In the genomic region with DNA sequence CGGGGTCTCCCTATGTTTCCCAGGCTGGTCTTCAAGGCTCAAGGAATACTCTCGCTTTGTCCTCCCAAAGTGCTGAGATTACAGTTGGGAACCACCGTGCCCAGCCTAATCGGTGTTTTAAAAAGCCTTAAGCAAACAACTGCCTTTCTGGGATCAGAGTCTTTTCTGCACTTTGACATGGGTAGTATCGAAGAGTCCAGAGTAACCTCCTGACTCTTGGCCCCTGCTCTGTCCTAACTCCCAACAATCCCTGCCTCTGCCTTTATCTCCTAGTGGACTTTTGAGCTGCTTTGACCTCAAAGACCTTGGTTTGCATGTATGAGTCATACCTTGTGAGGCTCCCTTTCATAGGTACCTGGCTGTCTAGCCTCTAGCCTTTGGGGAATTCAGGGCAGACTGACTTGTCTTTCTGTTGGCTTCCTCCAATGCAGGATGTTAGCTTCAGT, we compare ENCODE assay signal across 8 cellular contexts. TPM values are rescaled to one million over a fixed set of nuclear protein-coding genes. Genes with fewer than 3 reads are reported as not detected.
DNase-seq lines count a peak whose midpoint lies in the region; ATAC-seq and TF ChIP-seq lines count a peak whose summit lies in the region.

No MANE protein-coding gene starts in this region.

- H3K27me3 ChIP-seq in body of pancreas (no peaks in the 10 kb centered on the region), subcutaneous abdominal adipose tissue (ENCODE audit: control insufficient read depth in 5 of 5, insufficient read depth in 4 of 5, low read length in 5 of 5) (no peaks in the 10 kb centered on the region)

- H3K36me3 ChIP-seq in body of pancreas (replicated peaks in 1 of 2; ENCODE audit: insufficient read depth in 1 of 2, low read depth in 2 of 2) (no peaks in the 10 kb centered on the region), subcutaneous abdominal adipose tissue (ENCODE audit: control insufficient read depth in 5 of 5, insufficient read depth in 5 of 5, low read length in 5 of 5) (peaks cover 0 to 2% (median 0%) of the 10 kb centered on the region in 5 donors)

- H3K4me3 ChIP-seq in body of pancreas (no peak overlapping the region), subcutaneous abdominal adipose tissue (ENCODE audit: low read depth in 1 of 5, low read length in 5 of 5) (no peak overlapping the region)

- intact Hi-C loops in body of pancreas (cut with DNase I) = no loop called here

- TF ChIP-seq CTCF in body of pancreas (IDR thresholded peaks at IDR 0.05) = no peak

- ATAC-seq in HG03135 (IDR thresholded peaks at IDR 0.05; ENCODE audit: unreplicated experiment) = peak; percentile 44
- peak; percentile 73 for ATAC-seq in body of pancreas
- no peak for ATAC-seq in HG02852 (IDR thresholded peaks at IDR 0.05; ENCODE audit: unreplicated experiment)

- no peak overlapping the region for H3K9ac ChIP-seq in subcutaneous abdominal adipose tissue (ENCODE audit: low read length in 5 of 5)

- peak overlapping the region in 3 of 4 donors; percentile 33 to 48 (median 45) for H3K27ac ChIP-seq in body of pancreas
- H3K27ac ChIP-seq in subcutaneous abdominal adipose tissue (ENCODE audit: low read depth, low read length) = peak overlapping the region; percentile 51

- no peaks in the 10 kb centered on the region for H3K9me3 ChIP-seq in body of pancreas
- H3K9me3 ChIP-seq in subcutaneous abdominal adipose tissue (ENCODE audit: control insufficient read depth in 5 of 5, low read length in 5 of 5) = no peaks in the 10 kb centered on the region

- WGBS in body of pancreas, 2 donors = 35 to 56% methylated on average over 5 of the region's 5 CpGs

- DNase-seq in DMS153 (lab: John Stamatoyannopoulos, UW) (peak; percentile 13), DMS153 treated with DMSO at 0.1 percent for 48 hours (lab: John Stamatoyannopoulos, UW; ENCODE audit: unreplicated experiment) (no peak), body of pancreas (peak in 1 of 4 donors; percentile 11), KG1 (lab: John Stamatoyannopoulos, UW) (no peak), NAMALWA (ENCODE audit: low spot score) (no peak)

- H3K4me1 ChIP-seq in body of pancreas = peaks cover 14% of the 10 kb centered on the region
- peaks cover 0 to 16% (median 4%) of the 10 kb centered on the region in 5 donors for H3K4me1 ChIP-seq in subcutaneous abdominal adipose tissue (ENCODE audit: control insufficient read depth in 5 of 5, insufficient read depth in 5 of 5, low read length in 5 of 5)

- no peak for TF ChIP-seq POLR2A in body of pancreas (IDR thresholded peaks at IDR 0.05)

RNA-seq across cellular contexts. Expression of gene HACD2, which starts 21.0 kb away (rescaled TPM):
- 10 to 100 TPM; 13.2 to 16.3 TPM for total RNA-seq in body of pancreas
